ENCODE assay signal across 1 cellular context in the genomic region with DNA sequence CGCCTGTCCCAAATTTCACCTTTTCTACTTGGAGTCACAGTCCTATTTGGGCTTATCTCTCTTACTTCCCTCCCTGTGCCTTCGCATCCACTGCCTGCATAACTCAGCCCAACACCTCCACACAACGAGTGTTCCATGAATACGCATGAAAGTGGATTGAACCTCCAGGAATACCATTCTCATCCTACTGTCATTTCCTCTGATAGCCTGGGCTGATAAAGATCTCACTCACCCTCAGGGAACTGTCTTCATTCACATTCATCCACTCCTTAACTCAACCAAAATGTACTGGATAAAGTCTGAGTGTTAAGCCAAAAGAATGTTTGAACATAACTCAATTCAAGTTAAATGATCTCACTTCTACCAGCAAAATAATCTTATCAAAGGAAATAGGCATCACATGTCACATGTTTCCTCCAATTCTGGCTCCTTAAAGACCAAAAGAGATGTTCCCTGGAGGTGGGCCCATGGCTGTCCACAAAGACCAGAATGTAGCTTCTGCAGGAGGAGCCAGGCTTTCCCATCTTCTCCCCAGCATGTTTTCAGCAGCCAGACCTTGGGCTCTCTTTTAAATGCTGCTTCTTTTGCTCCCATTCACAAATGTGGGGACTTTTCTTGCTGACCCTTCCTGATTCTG.
TF ChIP-seq lines count a peak whose summit lies in the region.

No MANE protein-coding gene starts in this region.

TF ChIP-seq in GM23338, 12 proteins besides CTCF, POLR2A, EP300 and RAD21:
- no peak for TF ChIP-seq EZH2phosphoT487 (IDR thresholded peaks at IDR 0.05; ENCODE audit: unreplicated experiment)
- no peak for TF ChIP-seq POLR2AphosphoS5 (IDR thresholded peaks at IDR 0.05; ENCODE audit: low read depth)
- no peak for TF ChIP-seq EZH2 (IDR thresholded peaks at IDR 0.05; ENCODE audit: low read depth, unreplicated experiment)
- TF ChIP-seq ZNF331 (CRISPR knock-in tag; IDR thresholded peaks at IDR 0.05; ENCODE audit: low read depth), result no peak
- TF ChIP-seq NANOG (IDR thresholded peaks at IDR 0.05; ENCODE audit: borderline replicate concordance), result no peak
- TF ChIP-seq, protein P1, sequence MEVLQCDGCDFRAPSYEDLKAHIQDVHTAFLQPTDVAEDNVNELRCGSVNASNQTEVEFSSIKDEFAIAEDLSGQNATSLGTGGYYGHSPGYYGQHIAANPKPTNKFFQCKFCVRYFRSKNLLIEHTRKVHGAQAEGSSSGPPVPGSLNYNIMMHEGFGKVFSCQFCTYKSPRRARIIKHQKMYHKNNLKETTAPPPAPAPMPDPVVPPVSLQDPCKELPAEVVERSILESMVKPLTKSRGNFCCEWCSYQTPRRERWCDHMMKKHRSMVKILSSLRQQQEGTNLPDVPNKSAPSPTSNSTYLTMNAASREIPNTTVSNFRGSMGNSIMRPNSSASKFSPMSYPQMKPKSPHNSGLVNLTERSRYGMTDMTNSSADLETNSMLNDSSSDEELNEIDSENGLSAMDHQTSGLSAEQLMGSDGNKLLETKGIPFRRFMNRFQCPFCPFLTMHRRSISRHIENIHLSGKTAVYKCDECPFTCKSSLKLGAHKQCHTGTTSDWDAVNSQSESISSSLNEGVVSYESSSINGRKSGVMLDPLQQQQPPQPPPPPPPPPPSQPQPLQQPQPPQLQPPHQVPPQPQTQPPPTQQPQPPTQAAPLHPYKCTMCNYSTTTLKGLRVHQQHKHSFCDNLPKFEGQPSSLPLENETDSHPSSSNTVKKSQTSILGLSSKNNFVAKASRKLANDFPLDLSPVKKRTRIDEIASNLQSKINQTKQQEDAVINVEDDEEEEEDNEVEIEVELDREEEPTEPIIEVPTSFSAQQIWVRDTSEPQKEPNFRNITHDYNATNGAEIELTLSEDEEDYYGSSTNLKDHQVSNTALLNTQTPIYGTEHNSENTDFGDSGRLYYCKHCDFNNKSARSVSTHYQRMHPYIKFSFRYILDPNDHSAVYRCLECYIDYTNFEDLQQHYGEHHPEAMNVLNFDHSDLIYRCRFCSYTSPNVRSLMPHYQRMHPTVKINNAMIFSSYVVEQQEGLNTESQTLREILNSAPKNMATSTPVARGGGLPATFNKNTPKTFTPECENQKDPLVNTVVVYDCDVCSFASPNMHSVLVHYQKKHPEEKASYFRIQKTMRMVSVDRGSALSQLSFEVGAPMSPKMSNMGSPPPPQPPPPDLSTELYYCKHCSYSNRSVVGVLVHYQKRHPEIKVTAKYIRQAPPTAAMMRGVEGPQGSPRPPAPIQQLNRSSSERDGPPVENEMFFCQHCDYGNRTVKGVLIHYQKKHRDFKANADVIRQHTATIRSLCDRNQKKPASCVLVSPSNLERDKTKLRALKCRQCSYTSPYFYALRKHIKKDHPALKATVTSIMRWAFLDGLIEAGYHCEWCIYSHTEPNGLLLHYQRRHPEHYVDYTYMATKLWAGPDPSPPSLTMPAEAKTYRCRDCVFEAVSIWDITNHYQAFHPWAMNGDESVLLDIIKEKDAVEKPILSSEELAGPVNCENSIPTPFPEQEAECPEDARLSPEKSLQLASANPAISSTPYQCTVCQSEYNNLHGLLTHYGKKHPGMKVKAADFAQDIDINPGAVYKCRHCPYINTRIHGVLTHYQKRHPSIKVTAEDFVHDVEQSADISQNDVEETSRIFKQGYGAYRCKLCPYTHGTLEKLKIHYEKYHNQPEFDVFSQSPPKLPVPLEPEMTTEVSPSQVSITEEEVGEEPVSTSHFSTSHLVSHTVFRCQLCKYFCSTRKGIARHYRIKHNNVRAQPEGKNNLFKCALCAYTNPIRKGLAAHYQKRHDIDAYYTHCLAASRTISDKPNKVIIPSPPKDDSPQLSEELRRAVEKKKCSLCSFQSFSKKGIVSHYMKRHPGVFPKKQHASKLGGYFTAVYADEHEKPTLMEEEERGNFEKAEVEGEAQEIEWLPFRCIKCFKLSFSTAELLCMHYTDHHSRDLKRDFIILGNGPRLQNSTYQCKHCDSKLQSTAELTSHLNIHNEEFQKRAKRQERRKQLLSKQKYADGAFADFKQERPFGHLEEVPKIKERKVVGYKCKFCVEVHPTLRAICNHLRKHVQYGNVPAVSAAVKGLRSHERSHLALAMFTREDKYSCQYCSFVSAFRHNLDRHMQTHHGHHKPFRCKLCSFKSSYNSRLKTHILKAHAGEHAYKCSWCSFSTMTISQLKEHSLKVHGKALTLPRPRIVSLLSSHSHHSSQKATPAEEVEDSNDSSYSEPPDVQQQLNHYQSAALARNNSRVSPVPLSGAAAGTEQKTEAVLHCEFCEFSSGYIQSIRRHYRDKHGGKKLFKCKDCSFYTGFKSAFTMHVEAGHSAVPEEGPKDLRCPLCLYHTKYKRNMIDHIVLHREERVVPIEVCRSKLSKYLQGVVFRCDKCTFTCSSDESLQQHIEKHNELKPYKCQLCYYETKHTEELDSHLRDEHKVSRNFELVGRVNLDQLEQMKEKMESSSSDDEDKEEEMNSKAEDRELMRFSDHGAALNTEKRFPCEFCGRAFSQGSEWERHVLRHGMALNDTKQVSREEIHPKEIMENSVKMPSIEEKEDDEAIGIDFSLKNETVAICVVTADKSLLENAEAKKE (CRISPR knock-in tag; IDR thresholded peaks at IDR 0.05), result no peak
- TF ChIP-seq JUNB (IDR thresholded peaks at IDR 0.05; ENCODE audit: unreplicated experiment), result no peak
- TF ChIP-seq STAT1 (IDR thresholded peaks at IDR 0.05; ENCODE audit: unreplicated experiment), result no peak
- no peak for TF ChIP-seq ZNF114 (CRISPR knock-in tag; IDR thresholded peaks at IDR 0.05)
- no peak for TF ChIP-seq CREB1 (CRISPR knock-in tag; IDR thresholded peaks at IDR 0.05; ENCODE audit: low read depth)
- TF ChIP-seq, protein P2, sequence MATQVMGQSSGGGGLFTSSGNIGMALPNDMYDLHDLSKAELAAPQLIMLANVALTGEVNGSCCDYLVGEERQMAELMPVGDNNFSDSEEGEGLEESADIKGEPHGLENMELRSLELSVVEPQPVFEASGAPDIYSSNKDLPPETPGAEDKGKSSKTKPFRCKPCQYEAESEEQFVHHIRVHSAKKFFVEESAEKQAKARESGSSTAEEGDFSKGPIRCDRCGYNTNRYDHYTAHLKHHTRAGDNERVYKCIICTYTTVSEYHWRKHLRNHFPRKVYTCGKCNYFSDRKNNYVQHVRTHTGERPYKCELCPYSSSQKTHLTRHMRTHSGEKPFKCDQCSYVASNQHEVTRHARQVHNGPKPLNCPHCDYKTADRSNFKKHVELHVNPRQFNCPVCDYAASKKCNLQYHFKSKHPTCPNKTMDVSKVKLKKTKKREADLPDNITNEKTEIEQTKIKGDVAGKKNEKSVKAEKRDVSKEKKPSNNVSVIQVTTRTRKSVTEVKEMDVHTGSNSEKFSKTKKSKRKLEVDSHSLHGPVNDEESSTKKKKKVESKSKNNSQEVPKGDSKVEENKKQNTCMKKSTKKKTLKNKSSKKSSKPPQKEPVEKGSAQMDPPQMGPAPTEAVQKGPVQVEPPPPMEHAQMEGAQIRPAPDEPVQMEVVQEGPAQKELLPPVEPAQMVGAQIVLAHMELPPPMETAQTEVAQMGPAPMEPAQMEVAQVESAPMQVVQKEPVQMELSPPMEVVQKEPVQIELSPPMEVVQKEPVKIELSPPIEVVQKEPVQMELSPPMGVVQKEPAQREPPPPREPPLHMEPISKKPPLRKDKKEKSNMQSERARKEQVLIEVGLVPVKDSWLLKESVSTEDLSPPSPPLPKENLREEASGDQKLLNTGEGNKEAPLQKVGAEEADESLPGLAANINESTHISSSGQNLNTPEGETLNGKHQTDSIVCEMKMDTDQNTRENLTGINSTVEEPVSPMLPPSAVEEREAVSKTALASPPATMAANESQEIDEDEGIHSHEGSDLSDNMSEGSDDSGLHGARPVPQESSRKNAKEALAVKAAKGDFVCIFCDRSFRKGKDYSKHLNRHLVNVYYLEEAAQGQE (IDR thresholded peaks at IDR 0.05; ENCODE audit: unreplicated experiment), result no peak
- TF ChIP-seq, protein P3, sequence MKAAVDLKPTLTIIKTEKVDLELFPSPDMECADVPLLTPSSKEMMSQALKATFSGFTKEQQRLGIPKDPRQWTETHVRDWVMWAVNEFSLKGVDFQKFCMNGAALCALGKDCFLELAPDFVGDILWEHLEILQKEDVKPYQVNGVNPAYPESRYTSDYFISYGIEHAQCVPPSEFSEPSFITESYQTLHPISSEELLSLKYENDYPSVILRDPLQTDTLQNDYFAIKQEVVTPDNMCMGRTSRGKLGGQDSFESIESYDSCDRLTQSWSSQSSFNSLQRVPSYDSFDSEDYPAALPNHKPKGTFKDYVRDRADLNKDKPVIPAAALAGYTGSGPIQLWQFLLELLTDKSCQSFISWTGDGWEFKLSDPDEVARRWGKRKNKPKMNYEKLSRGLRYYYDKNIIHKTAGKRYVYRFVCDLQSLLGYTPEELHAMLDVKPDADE (IDR thresholded peaks at IDR 0.05), result no peak
